In genomic region chr4:141922224-141922623, GRCh38 we compare ENCODE assay signal across 27 cellular contexts.
"Had no signal": no experiment of that assay in that cellular context is flagged by ENCODE, and none has a peak within 500 bp of the region (broad histone marks: within the 10 kb centered on the region; RNA-seq: fewer than 3 reads in every experiment).

No MANE protein-coding gene starts in this region.

- H3K36me3 ChIP-seq: WERI-Rb-1 had no signal

- H3K27me3 Mint-ChIP-seq: activated naive CD8-positive, alpha-beta T cell; T-cell had no signal

- DNase-seq: activated CD4-positive, alpha-beta memory T cell treated with anti-CD3 and anti-CD28 coated beads, Interleukin-2, amount 10 ng/mL, durations not matched to agents 7 days and 5 days; activated CD4-positive, alpha-beta T cell treated with anti-CD3 and anti-CD28 coated beads for 36 hours; activated CD4-positive, alpha-beta T cell treated with anti-CD3 and anti-CD28 coated beads, Interleukin-2, amount 50 U/mL, for 1 hour; activated gamma-delta T cell; activated naive CD4-positive, alpha-beta T cell treated with anti-CD3 and anti-CD28 coated beads for 36 hours; activated T-cell treated with anti-CD3 and anti-CD28 coated beads for 4 hours; activated T-cell treated with anti-CD3 and anti-CD28 coated beads, Interleukin-2, amount 50 U/mL, for 48 hours; central memory CD4-positive, alpha-beta T cell; Kasumi-1; KBM-7; NCI-H1092; NCI-H1417 treated with DMSO at 0.1 percent for 48 hours; NCI-H1694; NCI-H2029 treated with DMSO at 0.1 percent for 48 hours; NCI-H345; NCI-H510A; NCI-H526 treated with DMSO at 0.1 percent for 48 hours; NCI-H82; RPMI8226; T-cell; WERI-Rb-1 had no signal

- H3K4me3 ChIP-seq: SK-N-MC had no signal

- H3K36me3 Mint-ChIP-seq: activated naive CD8-positive, alpha-beta T cell; T-cell had no signal

- H3K27ac Mint-ChIP-seq: activated CD4-positive, alpha-beta memory T cell treated with anti-CD3 and anti-CD28 coated beads, Interleukin-2, amount 10 ng/mL, durations not matched to agents 7 days and 5 days; activated CD4-positive, alpha-beta T cell treated with anti-CD3 and anti-CD28 coated beads for 36 hours; activated naive CD4-positive, alpha-beta T cell treated with anti-CD3 and anti-CD28 coated beads for 36 hours; activated naive CD8-positive, alpha-beta T cell; activated T-helper 17 cell treated with anti-CD3 and anti-CD28 coated beads, Interleukin-2, amount 50 U/mL, for 72 hours; T-cell had no signal

- FAIRE-seq: bronchial epithelial cell had no signal

- H3K27ac ChIP-seq: SK-N-MC, WERI-Rb-1 had no signal

- ATAC-seq: activated CD4-positive, alpha-beta T cell treated with anti-CD3 and anti-CD28 coated beads for 36 hours; activated T-helper 17 cell treated with anti-CD3 and anti-CD28 coated beads, Interleukin-2, amount 50 U/mL, for 72 hours; Panc1; Right ventricle myocardium inferior; T-cell had no signal

- H3K4me3 Mint-ChIP-seq: activated CD4-positive, alpha-beta memory T cell treated with anti-CD3 and anti-CD28 coated beads, Interleukin-2, amount 10 ng/mL, durations not matched to agents 7 days and 5 days; activated CD4-positive, alpha-beta T cell treated with anti-CD3 and anti-CD28 coated beads for 36 hours; activated naive CD4-positive, alpha-beta T cell treated with anti-CD3 and anti-CD28 coated beads for 36 hours; activated naive CD8-positive, alpha-beta T cell; activated T-helper 17 cell treated with anti-CD3 and anti-CD28 coated beads, Interleukin-2, amount 50 U/mL, for 72 hours; T-cell had no signal

- H3K9me3 Mint-ChIP-seq: activated CD4-positive, alpha-beta memory T cell treated with anti-CD3 and anti-CD28 coated beads, Interleukin-2, amount 10 ng/mL, durations not matched to agents 7 days and 5 days; activated naive CD4-positive, alpha-beta T cell treated with anti-CD3 and anti-CD28 coated beads for 36 hours; activated T-helper 17 cell treated with anti-CD3 and anti-CD28 coated beads, Interleukin-2, amount 50 U/mL, for 72 hours; T-cell had no signal

- H3K4me1 Mint-ChIP-seq: activated CD4-positive, alpha-beta memory T cell treated with anti-CD3 and anti-CD28 coated beads, Interleukin-2, amount 10 ng/mL, durations not matched to agents 7 days and 5 days; activated CD4-positive, alpha-beta T cell treated with anti-CD3 and anti-CD28 coated beads for 36 hours; activated T-helper 17 cell treated with anti-CD3 and anti-CD28 coated beads, Interleukin-2, amount 50 U/mL, for 72 hours; T-cell had no signal
